12 cellular contexts compared by ENCODE assay signal in the genomic region with DNA sequence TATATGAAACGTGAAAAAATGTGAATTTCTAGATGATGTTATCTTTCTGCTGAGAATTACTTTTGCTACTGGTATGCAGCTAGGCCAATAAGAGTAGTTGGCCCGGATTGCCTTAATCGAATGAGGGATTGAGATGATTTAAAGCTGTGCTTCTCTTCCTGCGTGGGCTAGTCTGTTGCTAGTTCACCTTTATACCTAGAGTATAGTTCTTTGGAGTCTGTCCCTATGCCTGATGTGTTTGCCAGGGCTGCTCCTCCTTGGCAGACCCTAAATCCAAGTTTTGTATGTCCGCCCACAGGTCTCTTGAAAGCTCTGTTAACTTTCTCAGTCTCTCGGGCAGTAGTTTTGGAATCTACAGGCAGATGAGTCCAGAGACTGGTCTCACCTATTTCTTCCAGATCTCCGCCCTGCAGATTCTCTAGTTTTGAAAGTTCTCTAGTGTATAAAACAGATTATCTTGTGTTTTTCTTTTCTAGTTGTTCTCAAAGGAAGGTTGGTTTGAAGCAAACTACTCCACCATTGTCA.
A peak's percentile ranks its signal among the peaks of the same experiment; 100 is the strongest.
DNase-seq lines count a peak whose midpoint lies in the region; ATAC-seq, FAIRE-seq and TF ChIP-seq lines count a peak whose summit lies in the region.
"Had no signal": no experiment of that assay in that cellular context is flagged by ENCODE, and none has a peak within 500 bp of the region (broad histone marks: within the 10 kb centered on the region; RNA-seq: fewer than 3 reads in every experiment).

No MANE protein-coding gene starts in this region.

- H3K4me1 ChIP-seq in neutrophil (ENCODE audit: control insufficient read depth in 1 of 2, insufficient read depth in 1 of 2, low read depth in 1 of 2, low read length in 1 of 2) = peaks cover 22 to 27% of the 10 kb centered on the region in 2 experiments
- H3K4me1 ChIP-seq in foreskin keratinocyte = peaks cover 9% of the 10 kb centered on the region

- H3K4me3 ChIP-seq in SU-DHL-6 (ENCODE audit: insufficient read depth, low read length, poor library complexity, severe bottlenecking) (peak overlapping the region; percentile 35), neutrophil (ENCODE audit: low read depth in 1 of 2, low read length in 1 of 2) (no peak overlapping the region)

- TF ChIP-seq CTCF in SU-DHL-6 (IDR thresholded peaks at IDR 0.05; ENCODE audit: insufficient read depth, low read length, poor library complexity, severe bottlenecking) (no peak), neutrophil (IDR thresholded peaks at IDR 0.05) (no peak), foreskin keratinocyte (conservative IDR thresholded peaks at IDR 0.05) (no peak), HFFc6 (IDR thresholded peaks at IDR 0.05) (no peak)

- H3K4me3 Mint-ChIP-seq in HFFc6 = no peak overlapping the region
- H3K4me3 Mint-ChIP-seq: activated CD8-positive, alpha-beta T cell treated with anti-CD3 and anti-CD28 coated beads for 36 hours had no signal

- peaks cover 4% of the 10 kb centered on the region; the same call in 1 of the 2 replicates for H3F3A ChIP-seq in SU-DHL-6 (ENCODE audit: insufficient read depth)

- TF ChIP-seq POLR2A in GM12892 (IDR thresholded peaks at IDR 0.05; ENCODE audit: low read depth, low read length) = 0 out of 2 replicates have a peak, but pooled peaks have one; percentile 16

- H3K27ac ChIP-seq in SU-DHL-6 (ENCODE audit: low read depth, low read length) (peak overlapping the region; percentile 52), neutrophil (peak overlapping the region; percentile 78), foreskin keratinocyte (no peak overlapping the region)

- peak; percentile 94 for FAIRE-seq in GM12892 (lab: Jason Lieb, UNC)

- peaks cover 38% of the 10 kb centered on the region for H3K4me1 Mint-ChIP-seq in HFFc6 (ENCODE audit: low read depth)

- H3K27me3 ChIP-seq in SU-DHL-6 (ENCODE audit: low read length) (no peaks in the 10 kb centered on the region), neutrophil (no peaks in the 10 kb centered on the region), foreskin keratinocyte (no peaks in the 10 kb centered on the region)

- peaks cover 32% of the 10 kb centered on the region for H3K36me3 Mint-ChIP-seq in HFFc6 (ENCODE audit: low read depth)

- H3K9me2 ChIP-seq in SU-DHL-6 (replicated peaks; ENCODE audit: insufficient read depth, low read length) = no peaks in the 10 kb centered on the region

- H4K20me1 ChIP-seq in SU-DHL-6 (ENCODE audit: low read depth, low read length) = no peaks in the 10 kb centered on the region

- H3K36me3 ChIP-seq in SU-DHL-6 (ENCODE audit: low read length) (peaks cover 11% of the 10 kb centered on the region; the same call in 1 of the 2 replicates), neutrophil (no peaks in the 10 kb centered on the region)

- no peaks in the 10 kb centered on the region for H3K9me3 Mint-ChIP-seq in HFFc6

- DNase-seq in GM12892 (ENCODE audit: insufficient read length) = no peak
- DNase-seq in foreskin keratinocyte = no peak
- no peak for DNase-seq in HFFc6
- DNase-seq in NCI-H446 (lab: John Stamatoyannopoulos, UW) = no peak
- DNase-seq in nucleus accumbens (lab: John Stamatoyannopoulos, UW) = no peak
- DNase-seq: activated CD8-positive, alpha-beta T cell treated with anti-CD3 and anti-CD28 coated beads for 36 hours; activated naive CD4-positive, alpha-beta T cell treated with anti-CD3 and anti-CD28 coated beads, Interleukin-2, amount 50 U/mL, for 16 hours; NCI-H82; stimulated activated naive CD4-positive, alpha-beta T cell treated with Interleukin-2 at 50 U/mL for 16 hours had no signal

- no peak overlapping the region for H3K27ac Mint-ChIP-seq in HFFc6

- no peaks in the 10 kb centered on the region for H3K27me3 Mint-ChIP-seq in HFFc6 (ENCODE audit: insufficient read depth)
- H3K27me3 Mint-ChIP-seq: activated CD8-positive, alpha-beta T cell treated with anti-CD3 and anti-CD28 coated beads for 36 hours had no signal

- H3K9me3 ChIP-seq in SU-DHL-6 (ENCODE audit: insufficient read depth, low read length) = no peaks in the 10 kb centered on the region
- H3K9me3 ChIP-seq in neutrophil = no peaks in the 10 kb centered on the region

- peak overlapping the region; percentile 28 for H3K9ac ChIP-seq in SU-DHL-6 (ENCODE audit: low read length)

- no peak overlapping the region for H2AFZ ChIP-seq in SU-DHL-6 (ENCODE audit: low read depth, low read length, severe bottlenecking)

- peak overlapping the region; percentile 71 for H3K4me2 ChIP-seq in SU-DHL-6 (ENCODE audit: low read depth, low read length, poor library complexity, severe bottlenecking)

- peaks cover 50% of the 10 kb centered on the region for H3K79me2 ChIP-seq in SU-DHL-6 (ENCODE audit: insufficient read depth, low read length)

- peak; percentile 6 for ATAC-seq in GM21723 (IDR thresholded peaks at IDR 0.05; ENCODE audit: unreplicated experiment)
- ATAC-seq in foreskin keratinocyte = no peak
